37 cellular contexts compared by ENCODE assay signal in the genomic region with DNA sequence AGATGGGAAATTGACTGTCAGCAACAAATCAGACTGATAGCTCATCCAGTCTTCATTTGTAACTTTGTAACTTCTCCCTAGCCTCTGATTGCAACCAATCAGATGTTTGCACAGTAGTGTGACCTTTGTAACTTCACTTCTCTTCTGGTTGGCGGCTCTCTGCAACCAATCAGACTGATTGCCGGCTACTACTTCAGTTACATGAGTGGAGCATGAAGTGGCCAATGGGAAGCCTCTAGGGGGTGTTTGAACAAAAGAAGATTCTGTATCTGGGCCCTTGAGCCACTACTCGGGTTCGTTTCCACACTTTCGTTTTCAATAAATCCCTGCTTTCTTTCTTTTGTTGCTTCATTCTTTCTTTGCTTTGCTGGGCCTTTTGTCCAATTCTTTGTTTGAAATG.
"Had no signal": no experiment of that assay in that cellular context is flagged by ENCODE, and none has a peak within 500 bp of the region (broad histone marks: within the 10 kb centered on the region; RNA-seq: fewer than 3 reads in every experiment).

No MANE protein-coding gene starts in this region.

- H3K27me3 Mint-ChIP-seq: activated B cell treated with CpG ODN at 0.5 μM for 24 hours; activated CD4-positive, alpha-beta memory T cell treated with anti-CD3 and anti-CD28 coated beads for 36 hours; activated CD8-positive, alpha-beta memory T cell treated with anti-CD3 and anti-CD28 coated beads, Interleukin-2, amount 10 ng/mL, durations not matched to agents 7 days and 5 days; activated naive CD8-positive, alpha-beta T cell treated with anti-CD3 and anti-CD28 coated beads for 36 hours had no signal

- H3K27ac Mint-ChIP-seq: activated B cell treated with CpG ODN at 0.5 μM for 24 hours; activated CD4-positive, alpha-beta memory T cell treated with anti-CD3 and anti-CD28 coated beads for 36 hours; activated CD8-positive, alpha-beta memory T cell treated with anti-CD3 and anti-CD28 coated beads, Interleukin-2, amount 10 ng/mL, durations not matched to agents 7 days and 5 days; activated naive CD8-positive, alpha-beta T cell treated with anti-CD3 and anti-CD28 coated beads for 36 hours; T-helper 1 cell treated with Interleukin-12 subunit alpha and Interleukin-12 subunit beta and Interleukin-4 antibody, amounts not matched to agents 30 μg/mL and 1 μg/mL, for 36 hours; T-helper 2 cell treated with Interferon-gamma antibody and Interleukin-4, amounts not matched to agents 5 μg/mL and 100 μg/mL, for 36 hours had no signal

- H3K9me3 ChIP-seq: ascending aorta, Peyer's patch, SK-N-SH had no signal

- H3K27ac ChIP-seq: ascending aorta, Peyer's patch, SJSA1, VCaP had no signal

- DNase-seq: activated B cell treated with CpG ODN at 0.5 μM for 24 hours; activated CD4-positive, alpha-beta memory T cell treated with anti-CD3 and anti-CD28 coated beads for 36 hours; activated CD4-positive, alpha-beta T cell treated with anti-CD3 and anti-CD28 coated beads for 4 hours; activated CD4-positive, alpha-beta T cell treated with anti-CD3 and anti-CD28 coated beads, Interleukin-2, amount 50 U/mL, for 1 hour; activated CD4-positive, CD25-positive, alpha-beta regulatory T cell treated with anti-CD3 and anti-CD28 coated beads, Interleukin-2, amount 50 U/mL, for 72 hours; activated CD8-positive, alpha-beta memory T cell treated with anti-CD3 and anti-CD28 coated beads for 24 hours; activated CD8-positive, alpha-beta memory T cell treated with anti-CD3 and anti-CD28 coated beads, Interleukin-2, amount 10 ng/mL, durations not matched to agents 7 days and 5 days; activated CD8-positive, alpha-beta memory T cell treated with anti-CD3 and anti-CD28 coated beads, Interleukin-2, amount 50 U/mL, for 48 hours; activated effector memory CD4-positive, alpha-beta T cell treated with anti-CD3 and anti-CD28 coated beads, Interleukin-2, amount 50 U/mL, for 16 hours; activated naive CD4-positive, alpha-beta T cell; activated naive CD4-positive, alpha-beta T cell treated with anti-CD3 and anti-CD28 coated beads, Interleukin-2, amount 50 U/mL, for 16 hours; activated naive CD8-positive, alpha-beta T cell treated with anti-CD3 and anti-CD28 coated beads for 36 hours; activated T-cell treated with anti-CD3 and anti-CD28 coated beads, Interleukin-2, amount 50 U/mL, for 48 hours; amygdala; Kasumi-1; KG1; NCI-H1105; NCI-H1417 treated with DMSO at 0.1 percent for 48 hours; NCI-H187 treated with DMSO at 0.1 percent for 48 hours; NCI-H2081; NCI-H2171 treated with DMSO at 0.1 percent for 48 hours; NCI-H2227 treated with DMSO at 0.1 percent for 48 hours; NCI-H446; NCI-H510A treated with DMSO at 0.1 percent for 48 hours; NCI-H526 treated with DMSO at 0.1 percent for 48 hours; NCI-H774; NK-92 treated with Interleukin-12 subunit alpha and Interleukin-12 subunit beta, amount 100 ng/mL, for 24 hours; PC-3; Peyer's patch; RPMI8226; SHP77 treated with DMSO at 0.1 percent for 48 hours; SK-N-SH had no signal

- ATAC-seq: activated CD8-positive, alpha-beta memory T cell treated with anti-CD3 and anti-CD28 coated beads, Interleukin-2, amount 10 ng/mL, durations not matched to agents 7 days and 5 days; PC-3 had no signal

- H3K36me3 Mint-ChIP-seq: activated CD4-positive, alpha-beta memory T cell treated with anti-CD3 and anti-CD28 coated beads for 36 hours; activated CD8-positive, alpha-beta memory T cell treated with anti-CD3 and anti-CD28 coated beads, Interleukin-2, amount 10 ng/mL, durations not matched to agents 7 days and 5 days; activated naive CD8-positive, alpha-beta T cell treated with anti-CD3 and anti-CD28 coated beads for 36 hours had no signal

- H3K4me3 Mint-ChIP-seq: activated B cell treated with CpG ODN at 0.5 μM for 24 hours; activated CD4-positive, alpha-beta memory T cell treated with anti-CD3 and anti-CD28 coated beads for 36 hours; activated CD8-positive, alpha-beta memory T cell treated with anti-CD3 and anti-CD28 coated beads, Interleukin-2, amount 10 ng/mL, durations not matched to agents 7 days and 5 days; activated naive CD8-positive, alpha-beta T cell treated with anti-CD3 and anti-CD28 coated beads for 36 hours; T-helper 1 cell treated with Interleukin-12 subunit alpha and Interleukin-12 subunit beta and Interleukin-4 antibody, amounts not matched to agents 30 μg/mL and 1 μg/mL, for 36 hours; T-helper 2 cell treated with Interferon-gamma antibody and Interleukin-4, amounts not matched to agents 5 μg/mL and 100 μg/mL, for 36 hours had no signal

- H3K4me1 Mint-ChIP-seq: activated B cell treated with CpG ODN at 0.5 μM for 24 hours; activated CD8-positive, alpha-beta memory T cell treated with anti-CD3 and anti-CD28 coated beads, Interleukin-2, amount 10 ng/mL, durations not matched to agents 7 days and 5 days; activated naive CD8-positive, alpha-beta T cell treated with anti-CD3 and anti-CD28 coated beads for 36 hours had no signal

- H3K4me3 ChIP-seq: ascending aorta, Peyer's patch, SJSA1 had no signal

- H3K4me1 ChIP-seq: ascending aorta, Peyer's patch, SJSA1 had no signal

- H3K27me3 ChIP-seq: ascending aorta, Peyer's patch, SJSA1 had no signal

- H3K36me3 ChIP-seq: ascending aorta, Peyer's patch, SJSA1 had no signal
